Comparison of ENCODE assay signal across 15 cellular contexts in the genomic region with DNA sequence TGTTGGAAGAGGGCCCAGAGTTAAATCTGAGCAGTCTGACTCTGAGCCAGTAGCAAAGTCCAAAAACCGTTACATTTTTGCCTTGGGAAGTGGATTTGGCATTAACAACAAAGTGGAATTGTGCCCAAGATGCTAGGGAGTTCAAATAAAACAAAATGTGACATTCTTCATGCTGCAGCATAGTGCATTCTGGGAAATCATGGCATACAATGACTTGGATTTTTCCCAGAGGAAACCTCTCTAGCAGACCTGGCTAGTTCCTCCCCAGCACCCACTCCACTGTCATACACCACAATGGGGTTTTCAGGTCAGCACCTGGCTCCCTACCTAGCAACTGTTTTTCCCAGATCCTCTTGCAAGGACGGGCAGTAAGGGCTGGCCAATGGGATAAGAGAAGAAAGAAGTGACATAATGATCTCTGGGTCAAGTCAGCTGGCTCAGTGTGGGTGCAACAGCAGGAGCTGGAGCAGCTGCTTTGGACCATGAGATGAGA. TPM values are rescaled to one million over a fixed set of nuclear protein-coding genes. Genes with fewer than 3 reads are reported as not detected.
DNase-seq lines count a peak whose midpoint lies in the region; ATAC-seq and TF ChIP-seq lines count a peak whose summit lies in the region.
"Had no signal": no experiment of that assay in that cellular context is flagged by ENCODE, and none has a peak within 500 bp of the region (broad histone marks: within the 10 kb centered on the region; RNA-seq: fewer than 3 reads in every experiment).

No MANE protein-coding gene starts in this region.

- H3K9me3 ChIP-seq in esophagus muscularis mucosa, result no peaks in the 10 kb centered on the region

- TF ChIP-seq EP300 in esophagus muscularis mucosa (IDR thresholded peaks at IDR 0.05), result no peak

- H3K27me3 ChIP-seq in esophagus muscularis mucosa, result no peaks in the 10 kb centered on the region

- intact Hi-C loops in esophagus muscularis mucosa (cut with DNase I), result no loop called here

- peaks cover 38 to 59% (median 50%) of the 10 kb centered on the region in 4 donors for H3K4me1 ChIP-seq in esophagus muscularis mucosa

- no peak for TF ChIP-seq POLR2A in esophagus muscularis mucosa (IDR thresholded peaks at IDR 0.05; ENCODE audit: low read depth)

- ATAC-seq in GM21447 (IDR thresholded peaks at IDR 0.05; ENCODE audit: unreplicated experiment) (no peak), HG03196 (IDR thresholded peaks at IDR 0.05; ENCODE audit: unreplicated experiment) (no peak)

- peaks cover 6% of the 10 kb centered on the region for H3K9me3 Mint-ChIP-seq in mesothelial cell of epicardium

- DNase-seq in COLO829 (ENCODE audit: low spot score), result peak; percentile 43
- peak; percentile 21 to 74 for DNase-seq in NCI-H446 (lab: John Stamatoyannopoulos, UW)
- DNase-seq in esophagus muscularis mucosa (ENCODE audit: extremely low spot score), result no peak
- no peak for DNase-seq in mesothelial cell of epicardium (ENCODE audit: low spot score in 2 of 2, unreplicated experiment in 2 of 2)
- no peak for DNase-seq in foreskin fibroblast
- DNase-seq in NCI-H524 (lab: John Stamatoyannopoulos, UW), result no peak
- DNase-seq: activated B cell treated with CpG ODN at 0.5 μM for 24 hours; activated effector memory CD4-positive, alpha-beta T cell treated with anti-CD3 and anti-CD28 coated beads, Interleukin-2, amount 50 U/mL, for 16 hours; NCI-H187; RPMI8226; stimulated activated CD4-positive, alpha-beta T cell treated with anti-CD3 and anti-CD28 coated beads, Interleukin-12 subunit alpha, Interleukin-12 subunit beta, amount 100 ng/mL, for 4 hours had no signal

- H3K27ac ChIP-seq in esophagus muscularis mucosa (replicated peaks in 1 of 4), result peak overlapping the region; percentile 48 to 80 (median 66)
- H3K27ac ChIP-seq: C4-2B had no signal

- no peak overlapping the region for H3K4me3 Mint-ChIP-seq in mesothelial cell of epicardium
- H3K4me3 Mint-ChIP-seq: activated B cell treated with CpG ODN at 0.5 μM for 24 hours had no signal

- no peak overlapping the region for H3K4me3 ChIP-seq in esophagus muscularis mucosa
- no peak overlapping the region for H3K4me3 ChIP-seq in foreskin fibroblast (ENCODE audit: low read depth in 1 of 2, low read length in 2 of 2)

- no peaks in the 10 kb centered on the region for H3K36me3 ChIP-seq in esophagus muscularis mucosa

- H3K36me3 Mint-ChIP-seq in mesothelial cell of epicardium, result no peaks in the 10 kb centered on the region

- peak overlapping the region; percentile 60 for H3K27ac Mint-ChIP-seq in mesothelial cell of epicardium
- H3K27ac Mint-ChIP-seq: activated B cell treated with CpG ODN at 0.5 μM for 24 hours had no signal

- no peaks in the 10 kb centered on the region for H3K27me3 Mint-ChIP-seq in mesothelial cell of epicardium (ENCODE audit: low read depth)
- H3K27me3 Mint-ChIP-seq: activated B cell treated with CpG ODN at 0.5 μM for 24 hours had no signal

- 27% methylated on average over 2 of the region's 2 CpGs for WGBS in esophagus muscularis mucosa

- H3K4me1 Mint-ChIP-seq in mesothelial cell of epicardium, result peaks cover 5% of the 10 kb centered on the region

- TF ChIP-seq CTCF in esophagus muscularis mucosa (IDR thresholded peaks at IDR 0.05) (no peak), mesothelial cell of epicardium (IDR thresholded peaks at IDR 0.05; ENCODE audit: unreplicated experiment) (no peak), foreskin fibroblast (IDR thresholded peaks at IDR 0.05; ENCODE audit: low read depth, low read length) (no peak)

RNA-seq across cellular contexts. Expression of a gene that starts 24.8 kb away (rescaled TPM):
- total RNA-seq in esophagus muscularis mucosa, result 100 to 1,000 TPM; 154 to 287 (median 221) TPM
- 94.7 to 102 TPM (median 99.0 TPM) in 3 replicates for total RNA-seq in mesothelial cell of epicardium

RNA-seq across cellular contexts. Expression of a gene that starts 33.5 kb away (rescaled TPM):
- total RNA-seq in esophagus muscularis mucosa (not detected), mesothelial cell of epicardium (1.3 to 1.7 TPM (median 1.5 TPM) in 3 replicates)
- total RNA-seq: HT-29 had no signal

RNA-seq across cellular contexts. Expression of a gene that starts 46.7 kb away (rescaled TPM):
- total RNA-seq in esophagus muscularis mucosa (10 to 100 TPM; 77.7 to 81.8 (median 79.1) TPM), mesothelial cell of epicardium (0.67 to 0.84 TPM (median 0.82 TPM) in 3 replicates)

RNA-seq across cellular contexts. Expression of a gene that starts 59.3 kb away (rescaled TPM):
- total RNA-seq in esophagus muscularis mucosa, result 10 to 100 TPM; 30.6 to 47.6 (median 39.6) TPM
- total RNA-seq in mesothelial cell of epicardium, result 86.9 to 89.3 TPM (median 87.2 TPM) in 3 replicates

Comparison
In these comparisons a context has a peak if more than half of its experiments do, and no peak if none do; other contexts are left out.
1. DNase-seq: peak in COLO829 (single experiment) and NCI-H446 (2 of 2); none in esophagus muscularis mucosa (single experiment), mesothelial cell of epicardium (0 of 2), foreskin fibroblast (0 of 2) and NCI-H524 (0 of 2).
2. RNA of a gene that starts 46.7 kb away (total RNA-seq): 77.7 to 81.8 TPM in esophagus muscularis mucosa; 0.67 to 0.84 TPM in mesothelial cell of epicardium; every median in the first group is over 10 times any median in the second.